Comparison of ENCODE assay signal across 29 cellular contexts in the genomic region with DNA sequence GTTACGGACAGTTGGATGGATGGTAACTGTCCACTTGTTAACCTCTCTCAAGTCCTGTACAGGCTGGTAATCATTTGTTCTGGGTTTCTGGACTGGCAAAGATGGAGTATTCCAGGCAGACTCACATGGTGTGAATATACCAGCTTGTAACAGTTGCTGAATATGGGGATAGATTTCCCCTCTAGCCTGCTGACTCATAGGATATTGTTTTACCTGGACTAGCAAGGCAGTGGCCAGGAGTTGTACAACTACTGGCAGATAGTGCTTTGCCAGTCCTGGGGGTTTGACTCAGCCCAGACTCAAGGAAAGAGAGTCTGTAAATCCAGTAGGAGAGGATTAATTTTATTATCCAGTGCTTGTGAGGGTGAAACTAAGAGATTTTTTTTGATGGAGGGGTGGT.
"Had no signal": no experiment of that assay in that cellular context is flagged by ENCODE, and none has a peak within 500 bp of the region (broad histone marks: within the 10 kb centered on the region; RNA-seq: fewer than 3 reads in every experiment).

No MANE protein-coding gene starts in this region.

- H3K36me3 ChIP-seq: ascending aorta, WERI-Rb-1 had no signal

- FAIRE-seq: TTC549 had no signal

- H3K4me1 ChIP-seq: ascending aorta had no signal

- H3K9me3 ChIP-seq: ascending aorta had no signal

- H3K4me3 ChIP-seq: ascending aorta had no signal

- ATAC-seq: activated CD4-positive, alpha-beta T cell treated with anti-CD3 and anti-CD28 coated beads for 36 hours; activated CD4-positive, CD25-positive, alpha-beta regulatory T cell treated with anti-CD3 and anti-CD28 coated beads, Interleukin-2, amount 50 U/mL, for 24 hours; activated CD8-positive, alpha-beta memory T cell treated with anti-CD3 and anti-CD28 coated beads, Interleukin-2, amount 10 ng/mL, durations not matched to agents 7 days and 5 days; activated CD8-positive, alpha-beta T cell treated with anti-CD3 and anti-CD28 coated beads, Interleukin-2, amount 10 ng/mL, durations not matched to agents 7 days and 5 days; activated naive CD8-positive, alpha-beta T cell treated with anti-CD3 and anti-CD28 coated beads, Interleukin-2, amount 50 U/mL, for 24 hours; WTC11 had no signal

- H3K27ac ChIP-seq: ascending aorta, WERI-Rb-1 had no signal

- H3K27me3 ChIP-seq: ascending aorta had no signal

- DNase-seq: activated CD4-positive, alpha-beta memory T cell treated with anti-CD3 and anti-CD28 coated beads, Interleukin-2, amount 10 ng/mL, durations not matched to agents 7 days and 5 days; activated CD4-positive, alpha-beta T cell treated with anti-CD3 and anti-CD28 coated beads for 1 hour; activated CD4-positive, alpha-beta T cell treated with anti-CD3 and anti-CD28 coated beads for 36 hours; activated CD4-positive, alpha-beta T cell treated with anti-CD3 and anti-CD28 coated beads for 48 hours; activated CD4-positive, alpha-beta T cell treated with anti-CD3 and anti-CD28 coated beads, Interleukin-2, amount 10 ng/mL, durations not matched to agents 7 days and 5 days; activated CD4-positive, alpha-beta T cell treated with anti-CD3 and anti-CD28 coated beads, Interleukin-2, amount 50 U/mL, for 48 hours; activated CD4-positive, CD25-positive, alpha-beta regulatory T cell; activated CD8-positive, alpha-beta memory T cell treated with anti-CD3 and anti-CD28 coated beads for 24 hours; activated CD8-positive, alpha-beta memory T cell treated with anti-CD3 and anti-CD28 coated beads, Interleukin-2, amount 10 ng/mL, durations not matched to agents 7 days and 5 days; activated CD8-positive, alpha-beta memory T cell treated with anti-CD3 and anti-CD28 coated beads, Interleukin-2, amount 50 U/mL, for 48 hours; activated CD8-positive, alpha-beta T cell treated with anti-CD3 and anti-CD28 coated beads, Interleukin-2, amount 10 ng/mL, durations not matched to agents 7 days and 5 days; activated effector memory CD4-positive, alpha-beta T cell treated with Interleukin-2 at 50 U/mL for 16 hours; activated gamma-delta T cell; activated naive CD4-positive, alpha-beta T cell treated with anti-CD3 and anti-CD28 coated beads, Interleukin-2, amount 10 ng/mL, durations not matched to agents 7 days and 5 days; activated naive CD4-positive, alpha-beta T cell treated with Interleukin-2 at 50 U/mL for 16 hours; activated naive CD8-positive, alpha-beta T cell treated with anti-CD3 and anti-CD28 coated beads, Interleukin-2, amount 10 ng/mL, durations not matched to agents 7 days and 5 days; activated naive CD8-positive, alpha-beta T cell treated with anti-CD3 and anti-CD28 coated beads, Interleukin-2, amount 50 U/mL, for 24 hours; activated T-cell treated with anti-CD3 and anti-CD28 coated beads, Interleukin-2, amount 50 U/mL, for 24 hours; activated T-cell treated with anti-CD3 and anti-CD28 coated beads, Interleukin-2, amount 50 U/mL, for 48 hours; anterior cingulate cortex; central memory CD4-positive, alpha-beta T cell; T-helper 1 cell; T-helper 2 cell; T-helper 9 cell; WERI-Rb-1 had no signal
